Comparison of ENCODE assay signal across 15 cellular contexts in the genomic region with DNA sequence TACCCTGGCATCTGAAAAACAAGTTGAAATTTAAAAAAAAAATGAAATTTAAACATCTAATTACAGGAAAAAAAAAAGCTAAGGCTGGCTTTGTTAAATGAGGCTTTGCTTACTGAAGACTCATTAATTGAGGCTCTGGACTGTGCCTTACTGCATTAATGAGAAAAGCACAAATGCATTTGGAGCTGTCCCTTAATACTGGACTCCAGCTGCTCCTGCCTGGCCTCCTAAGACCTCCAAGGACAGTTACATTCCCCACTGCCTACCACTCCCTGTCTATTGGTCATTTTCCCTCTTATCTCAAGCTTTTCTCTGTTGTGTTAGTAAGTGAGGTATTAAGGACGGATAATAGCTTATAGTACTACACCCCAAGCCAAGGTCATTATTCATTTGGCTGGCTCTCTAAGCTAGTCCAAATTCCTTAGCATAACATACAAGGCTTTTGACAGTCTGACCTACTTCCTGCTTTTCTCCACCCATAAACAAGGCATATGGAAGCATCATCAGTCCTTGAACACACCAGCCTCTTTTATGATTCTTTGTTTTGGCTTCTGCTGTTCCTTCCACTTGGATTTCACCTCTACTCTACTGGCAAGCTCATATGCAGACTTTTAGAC.
DNase-seq lines count a peak whose midpoint lies in the region; ATAC-seq, FAIRE-seq and TF ChIP-seq lines count a peak whose summit lies in the region.
"Had no signal": no experiment of that assay in that cellular context is flagged by ENCODE, and none has a peak within 500 bp of the region (broad histone marks: within the 10 kb centered on the region; RNA-seq: fewer than 3 reads in every experiment).

No MANE protein-coding gene starts in this region.

- peak; percentile 54 for DNase-seq in GM03348 (ENCODE audit: low spot score)
- DNase-seq in iris pigment epithelial cell (ENCODE audit: low read depth), result peak; percentile 89
- peak; percentile 34 for DNase-seq in small intestine
- DNase-seq in germinal center (ENCODE audit: low spot score), result no peak
- no peak for DNase-seq in NCI-H128 (lab: John Stamatoyannopoulos, UW; ENCODE audit: unreplicated experiment)
- DNase-seq in MV-4-11 (lab: John Stamatoyannopoulos, UW), result no peak
- DNase-seq: AML-193, NCI-H1436, NCI-H524 treated with DMSO at 0.1 percent for 48 hours, Peyer's patch had no signal

- H3K36me3 ChIP-seq in small intestine (ENCODE audit: control insufficient read depth in 2 of 2, insufficient read depth in 2 of 2, low read length in 2 of 2), result peaks cover 3 to 4% of the 10 kb centered on the region in 2 donors

- no peak for TF ChIP-seq CTCF in brain (conservative IDR thresholded peaks at IDR 0.05)

- no peak for ATAC-seq in GM19023 (IDR thresholded peaks at IDR 0.05; ENCODE audit: unreplicated experiment)

- H3K9me3 Mint-ChIP-seq in brain, result peaks cover 5 to 12% (median 7%) of the 10 kb centered on the region in 5 experiments
- H3K9me3 Mint-ChIP-seq: type B pancreatic cell had no signal

- H3K4me1 Mint-ChIP-seq in brain, result peaks cover 20% of the 10 kb centered on the region

- H3K27me3 ChIP-seq in small intestine (ENCODE audit: control insufficient read depth in 2 of 2, insufficient read depth in 2 of 2, low read length in 2 of 2), result no peaks in the 10 kb centered on the region
- H3K27me3 ChIP-seq: Peyer's patch had no signal

- no peak overlapping the region for H3K27ac ChIP-seq in small intestine (ENCODE audit: low read depth in 1 of 2, low read length in 1 of 2)
- H3K27ac ChIP-seq: Peyer's patch had no signal

- H3K4me1 ChIP-seq in small intestine (ENCODE audit: control insufficient read depth in 2 of 2, insufficient read depth in 1 of 2, low read depth in 1 of 2, low read length in 1 of 2), result peaks cover 0 to 8% of the 10 kb centered on the region in 2 donors

- no peak overlapping the region for H3K4me3 Mint-ChIP-seq in brain
- H3K4me3 Mint-ChIP-seq: type B pancreatic cell had no signal

- H3K4me3 ChIP-seq in small intestine (ENCODE audit: low read depth in 1 of 2, low read length in 2 of 2), result no peak overlapping the region
- H3K4me3 ChIP-seq: Peyer's patch had no signal

- 20 to 29% (median 22%) methylated on average over 1 of the region's 1 CpG for WGBS in small intestine, 3 donors

- FAIRE-seq in small intestine (lab: Jason Lieb, UNC), result no peak
- FAIRE-seq: GM12892, GM19239 had no signal

- no peaks in the 10 kb centered on the region for H3K9me3 ChIP-seq in small intestine (ENCODE audit: control insufficient read depth, low read depth)
- H3K9me3 ChIP-seq: Peyer's patch had no signal

- H3K27ac Mint-ChIP-seq in brain, result peak overlapping the region in 3 of 5 experiments; percentile 14 to 62 (median 40)
- H3K27ac Mint-ChIP-seq: type B pancreatic cell had no signal

- no peaks in the 10 kb centered on the region for H3K27me3 Mint-ChIP-seq in brain
- H3K27me3 Mint-ChIP-seq: type B pancreatic cell had no signal

- H3K36me3 Mint-ChIP-seq in brain, result peaks cover 49% of the 10 kb centered on the region

Comparison
In these comparisons a context has a peak if more than half of its experiments do, and no peak if none do; other contexts are left out.
1. DNase-seq: peak in GM03348 (single experiment), iris pigment epithelial cell (single experiment) and small intestine (single experiment); none in germinal center (single experiment), NCI-H128 (single experiment) and MV-4-11 (single experiment).